In the genomic region with DNA sequence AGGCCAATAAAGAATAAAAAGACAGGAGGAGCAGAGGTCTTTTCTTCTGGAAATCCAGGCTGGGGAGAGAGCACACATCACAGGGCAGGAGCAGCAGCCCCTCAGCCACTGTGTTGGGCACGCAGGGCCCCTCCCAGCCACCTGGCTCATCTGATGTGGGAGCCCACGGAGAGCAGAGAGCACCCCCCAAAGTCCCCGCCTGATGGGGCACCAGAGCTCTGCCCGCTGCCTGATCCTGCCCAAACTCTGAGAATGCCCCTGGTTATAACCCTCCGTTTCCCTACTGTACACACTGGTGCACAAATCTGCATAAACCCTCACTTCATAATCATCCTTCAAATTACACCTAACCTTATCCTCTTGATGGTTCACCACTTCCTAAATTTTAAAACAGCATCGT, we compare ENCODE assay signal across 12 cellular contexts.
DNase-seq lines count a peak whose midpoint lies in the region; ATAC-seq and TF ChIP-seq lines count a peak whose summit lies in the region.
"Had no signal": no experiment of that assay in that cellular context is flagged by ENCODE, and none has a peak within 500 bp of the region (broad histone marks: within the 10 kb centered on the region; RNA-seq: fewer than 3 reads in every experiment).

No MANE protein-coding gene starts in this region.

- H3K9ac ChIP-seq in skeletal muscle tissue (ENCODE audit: low read depth in 1 of 3, low read length in 3 of 3) (peak overlapping the region in 2 of 3 donors; percentile 43 to 47), PC-3 (ENCODE audit: low read length) (no peak overlapping the region)

- H3K9me3 Mint-ChIP-seq in dendritic cell treated with granulocyte-macrophage colony-stimulating factor and Interleukin-4, amounts not matched to agents 40 ng/mL and 50 ng/mL, for 4 days, result no peaks in the 10 kb centered on the region

- BruUV-seq in PC-3 (replicated peaks; lab: Mats Ljungman, UMichigan), result no TSS peak

- no peaks in the 10 kb centered on the region for H3K9me2 ChIP-seq in PC-3 (replicated peaks; ENCODE audit: low read length)

- peaks cover 27% of the 10 kb centered on the region for H3K4me1 Mint-ChIP-seq in dendritic cell treated with granulocyte-macrophage colony-stimulating factor and Interleukin-4, amounts not matched to agents 40 ng/mL and 50 ng/mL, for 4 days (ENCODE audit: low read depth)

- H3K9me3 ChIP-seq in skeletal muscle tissue (ENCODE audit: control insufficient read depth in 3 of 3, low read length in 3 of 3), result no peaks in the 10 kb centered on the region
- H3K9me3 ChIP-seq in PC-3 (ENCODE audit: low read length), result no peaks in the 10 kb centered on the region
- H3K9me3 ChIP-seq: HAP-1 had no signal

- H3K4me3 ChIP-seq in skeletal muscle tissue (ENCODE audit: low read length in 3 of 3) (no peak overlapping the region), PC-3 (ENCODE audit: low read length) (no peak overlapping the region)
- H3K4me3 ChIP-seq: HAP-1 had no signal

- CTCF ChIA-PET in HEK293T (lab: Yijun Ruan, JAX), result no interaction called here
- CTCF ChIA-PET in PC-3 (lab: Charles Lee), result no interaction called here

- H3K36me3 ChIP-seq in skeletal muscle tissue (ENCODE audit: control insufficient read depth in 3 of 3, insufficient read depth in 3 of 3, low read length in 3 of 3), result peaks cover 0 to 2% (median 0%) of the 10 kb centered on the region in 3 donors
- no peaks in the 10 kb centered on the region for H3K36me3 ChIP-seq in PC-3 (ENCODE audit: low read depth, low read length)
- H3K36me3 ChIP-seq: HAP-1 had no signal

- H3K4me3 Mint-ChIP-seq in dendritic cell treated with granulocyte-macrophage colony-stimulating factor and Interleukin-4, amounts not matched to agents 40 ng/mL and 50 ng/mL, for 4 days, result no peak overlapping the region

- H3K4me2 ChIP-seq in PC-3 (ENCODE audit: low read length), result no peak overlapping the region

- ATAC-seq in GM21381 (IDR thresholded peaks at IDR 0.05; ENCODE audit: unreplicated experiment), result peak; percentile 7
- ATAC-seq in HG03521 (IDR thresholded peaks at IDR 0.05; ENCODE audit: unreplicated experiment), result peak; percentile 9
- no peak for ATAC-seq in GM18511 (IDR thresholded peaks at IDR 0.05; ENCODE audit: unreplicated experiment)
- ATAC-seq in PC-3, result no peak

- no peaks in the 10 kb centered on the region for H3K27me3 Mint-ChIP-seq in dendritic cell treated with granulocyte-macrophage colony-stimulating factor and Interleukin-4, amounts not matched to agents 40 ng/mL and 50 ng/mL, for 4 days

- H3F3A ChIP-seq in PC-3 (ENCODE audit: low read length, unreplicated experiment), result no peaks in the 10 kb centered on the region

- H2AFZ ChIP-seq in PC-3 (ENCODE audit: low read length), result no peak overlapping the region

- POLR2A ChIA-PET in HEK293T (lab: Yijun Ruan, JAX), result no interaction called here
- POLR2A ChIA-PET in PC-3 (lab: Charles Lee; ENCODE audit: unreplicated experiment), result no interaction called here

- intact Hi-C loops in dendritic cell treated with granulocyte-macrophage colony-stimulating factor and Interleukin-4, amounts not matched to agents 40 ng/mL and 50 ng/mL, for 4 days (cut with micrococcal nuclease), result no loop called here
- intact Hi-C loops in PC-3 (cut with micrococcal nuclease), result no loop called here

- TF ChIP-seq CTCF in PC-3 (conservative IDR thresholded peaks at IDR 0.05; ENCODE audit: low read depth, low read length), result no peak

- H3K36me3 Mint-ChIP-seq in dendritic cell treated with granulocyte-macrophage colony-stimulating factor and Interleukin-4, amounts not matched to agents 40 ng/mL and 50 ng/mL, for 4 days (ENCODE audit: low read depth), result no peaks in the 10 kb centered on the region

- H3K4me1 ChIP-seq in skeletal muscle tissue (ENCODE audit: control insufficient read depth in 3 of 3, insufficient read depth in 3 of 3, low read length in 3 of 3), result peaks cover 84 to 92% (median 91%) of the 10 kb centered on the region in 3 donors
- H3K4me1 ChIP-seq in PC-3 (ENCODE audit: insufficient read depth, low read length), result no peaks in the 10 kb centered on the region

- no peaks in the 10 kb centered on the region for H4K20me1 ChIP-seq in PC-3 (ENCODE audit: low read length)

- H3K27ac Mint-ChIP-seq in dendritic cell treated with granulocyte-macrophage colony-stimulating factor and Interleukin-4, amounts not matched to agents 40 ng/mL and 50 ng/mL, for 4 days, result peak overlapping the region; percentile 68

- peak overlapping the region; percentile 61 for H3K27ac ChIP-seq in skeletal muscle tissue (ENCODE audit: low read depth, low read length)
- H3K27ac ChIP-seq in PC-3 (ENCODE audit: low read length), result no peak overlapping the region

- H3K27me3 ChIP-seq in skeletal muscle tissue (ENCODE audit: control insufficient read depth in 3 of 3, insufficient read depth in 3 of 3, low read length in 3 of 3), result no peaks in the 10 kb centered on the region
- H3K27me3 ChIP-seq in PC-3 (ENCODE audit: low read length), result no peaks in the 10 kb centered on the region

- H3K79me2 ChIP-seq in PC-3 (ENCODE audit: low read length), result no peaks in the 10 kb centered on the region

- no peak for DNase-seq in HEK293T (ENCODE audit: extremely low spot score)
- DNase-seq in PC-3, result no peak
- DNase-seq in ureter (ENCODE audit: low spot score), result no peak
- DNase-seq: GDM1, hypothalamus, NCI-H1048 had no signal

TF ChIP-seq in HEK293T, 16 proteins besides CTCF, POLR2A, EP300 and RAD21:
- TF ChIP-seq BHLHE40 (IDR thresholded peaks at IDR 0.05; ENCODE audit: borderline replicate concordance) (no peak), ZNF384 (IDR thresholded peaks at IDR 0.05) (no peak), L3MBTL2 (conservative IDR thresholded peaks at IDR 0.05) (no peak), FOXM1 (IDR thresholded peaks at IDR 0.05; ENCODE audit: borderline replicate concordance) (no peak), CTBP1 (IDR thresholded peaks at IDR 0.05; ENCODE audit: borderline replicate concordance) (no peak), HDGF (IDR thresholded peaks at IDR 0.05; ENCODE audit: borderline replicate concordance) (no peak), FOXK2 (IDR thresholded peaks at IDR 0.05) (no peak), ARNT (IDR thresholded peaks at IDR 0.05) (no peak), FOXA1 (IDR thresholded peaks at IDR 0.05) (no peak), SP1 (IDR thresholded peaks at IDR 0.05) (no peak), SUZ12 (IDR thresholded peaks at IDR 0.05) (no peak), NFRKB (IDR thresholded peaks at IDR 0.05) (no peak), TARDBP (IDR thresholded peaks at IDR 0.05) (no peak), LEF1 (IDR thresholded peaks at IDR 0.05; ENCODE audit: borderline replicate concordance) (no peak), ELF4 (IDR thresholded peaks at IDR 0.05) (no peak)
- TF ChIP-seq, protein P1, sequence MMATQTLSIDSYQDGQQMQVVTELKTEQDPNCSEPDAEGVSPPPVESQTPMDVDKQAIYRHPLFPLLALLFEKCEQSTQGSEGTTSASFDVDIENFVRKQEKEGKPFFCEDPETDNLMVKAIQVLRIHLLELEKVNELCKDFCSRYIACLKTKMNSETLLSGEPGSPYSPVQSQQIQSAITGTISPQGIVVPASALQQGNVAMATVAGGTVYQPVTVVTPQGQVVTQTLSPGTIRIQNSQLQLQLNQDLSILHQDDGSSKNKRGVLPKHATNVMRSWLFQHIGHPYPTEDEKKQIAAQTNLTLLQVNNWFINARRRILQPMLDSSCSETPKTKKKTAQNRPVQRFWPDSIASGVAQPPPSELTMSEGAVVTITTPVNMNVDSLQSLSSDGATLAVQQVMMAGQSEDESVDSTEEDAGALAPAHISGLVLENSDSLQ (IDR thresholded peaks at IDR 0.05), result no peak

Comparison
In these comparisons a context has a peak if more than half of its experiments do, and no peak if none do; other contexts are left out.
1. ATAC-seq: peak in GM21381 (single experiment) and HG03521 (single experiment); none in GM18511 (single experiment) and PC-3 (single experiment).